Comparison of ENCODE assay signal across 8 cellular contexts in genomic region chr9:124258765-124259272, GRCh38. TPM values are rescaled to one million over a fixed set of nuclear protein-coding genes. Genes with fewer than 3 reads are reported as not detected.
DNase-seq lines count a peak whose midpoint lies in the region; ATAC-seq and TF ChIP-seq lines count a peak whose summit lies in the region.

No MANE protein-coding gene starts in this region.

- DNase-seq in fibroblast of villous mesenchyme (ENCODE audit: low read depth) (no peak), prostate gland (ENCODE audit: low spot score) (no peak), cortex of kidney (lab: John Stamatoyannopoulos, UW) (no peak), OCI-M2 (lab: John Stamatoyannopoulos, UW; ENCODE audit: unreplicated experiment) (no peak), erythroblast (lab: John Stamatoyannopoulos, UW) (no peak), NCI-H510A (lab: John Stamatoyannopoulos, UW) (no peak)

- intact Hi-C loops in prostate gland (cut with DNase I), result loop anchor here (5.0 kb wide), 1 partner anchor 33 kb away; no protein-coding TSS in a partner anchor

- H3K9me2 ChIP-seq in SU-DHL-6 (replicated peaks; ENCODE audit: insufficient read depth, low read length), result no peaks in the 10 kb centered on the region

- no peak overlapping the region for H2AFZ ChIP-seq in SU-DHL-6 (ENCODE audit: low read depth, low read length, severe bottlenecking)

- H3K36me3 ChIP-seq in SU-DHL-6 (ENCODE audit: low read length) (no peaks in the 10 kb centered on the region; the same call in 1 of the 2 replicates), prostate gland (no peaks in the 10 kb centered on the region)

- H3K79me2 ChIP-seq in SU-DHL-6 (ENCODE audit: insufficient read depth, low read length), result peaks cover 57% of the 10 kb centered on the region

- H3K27ac ChIP-seq in SU-DHL-6 (ENCODE audit: low read depth, low read length) (peak overlapping the region; percentile 98), prostate gland (peak overlapping the region; percentile 85 to 90)

- H3K4me2 ChIP-seq in SU-DHL-6 (ENCODE audit: low read depth, low read length, poor library complexity, severe bottlenecking), result peak overlapping the region; percentile 85

- H3F3A ChIP-seq in SU-DHL-6 (ENCODE audit: insufficient read depth), result peaks cover 49% of the 10 kb centered on the region

- 4% methylated on average over 11 of the region's 11 CpGs for WGBS in prostate gland

- H3K4me1 ChIP-seq in prostate gland (replicated peaks), result peaks cover 8% of the 10 kb centered on the region

- H3K27me3 ChIP-seq in SU-DHL-6 (ENCODE audit: low read length) (no peaks in the 10 kb centered on the region), prostate gland (replicated peaks; ENCODE audit: insufficient read depth) (no peaks in the 10 kb centered on the region)

- H3K9me3 ChIP-seq in SU-DHL-6 (ENCODE audit: insufficient read depth, low read length) (no peaks in the 10 kb centered on the region), prostate gland (no peaks in the 10 kb centered on the region)

- peak overlapping the region; percentile 85 for H3K4me3 ChIP-seq in SU-DHL-6 (ENCODE audit: insufficient read depth, low read length, poor library complexity, severe bottlenecking)
- H3K4me3 ChIP-seq in fibroblast of villous mesenchyme (ENCODE audit: low read depth, low read length), result peak overlapping the region; percentile 82
- H3K4me3 ChIP-seq in prostate gland, result peak overlapping the region; percentile 67 to 76

- ATAC-seq in GM19324 (IDR thresholded peaks at IDR 0.05; ENCODE audit: low FRiP score, unreplicated experiment), result peak; percentile 3

- no peak for TF ChIP-seq POLR2A in prostate gland (IDR thresholded peaks at IDR 0.05)
- TF ChIP-seq POLR2A in erythroblast (IDR thresholded peaks at IDR 0.05; ENCODE audit: low read length), result no peak

- no peak for TF ChIP-seq CTCF in SU-DHL-6 (IDR thresholded peaks at IDR 0.05; ENCODE audit: insufficient read depth, low read length, poor library complexity, severe bottlenecking)
- no peak for TF ChIP-seq CTCF in fibroblast of villous mesenchyme (IDR thresholded peaks at IDR 0.05; ENCODE audit: insufficient read depth, low read depth, low read length)
- TF ChIP-seq CTCF in prostate gland (IDR thresholded peaks at IDR 0.05), result no peak

- no peaks in the 10 kb centered on the region for H4K20me1 ChIP-seq in SU-DHL-6 (ENCODE audit: low read depth, low read length)

- H3K9ac ChIP-seq in SU-DHL-6 (ENCODE audit: low read length), result peak overlapping the region; percentile 98

RNA-seq across cellular contexts. Expression of gene NEK6, which starts 1.1 kb away (rescaled TPM):
- total RNA-seq in fibroblast of villous mesenchyme (41.9 and 43.2 TPM in 2 replicates), prostate gland (10 to 100 TPM; 32.3 to 44.2 TPM)
